18 cellular contexts compared by ENCODE assay signal in genomic region chr1:92972413-92973129, GRCh38. TPM values are rescaled to one million over a fixed set of nuclear protein-coding genes. Genes with fewer than 3 reads are reported as not detected.
A peak's percentile ranks its signal among the peaks of the same experiment; 100 is the strongest.
DNase-seq lines count a peak whose midpoint lies in the region; FAIRE-seq and TF ChIP-seq lines count a peak whose summit lies in the region.
"Had no signal": no experiment of that assay in that cellular context is flagged by ENCODE, and none has a peak within 500 bp of the region (broad histone marks: within the 10 kb centered on the region; RNA-seq: fewer than 3 reads in every experiment).

No MANE protein-coding gene starts in this region.

- H3K23me2 ChIP-seq in H1 (ENCODE audit: low read depth, low read length) = no peaks in the 10 kb centered on the region

- no peak overlapping the region for H2BK5ac ChIP-seq in H1 (ENCODE audit: low read depth, low read length)

- no peaks in the 10 kb centered on the region for H4K20me1 ChIP-seq in DOHH2 (ENCODE audit: control insufficient read depth, insufficient read depth, low read depth, low read length)
- H4K20me1 ChIP-seq in SU-DHL-6 (ENCODE audit: low read depth, low read length) = no peaks in the 10 kb centered on the region
- H4K20me1 ChIP-seq in H1 (replicated peaks in 1 of 2; ENCODE audit: control insufficient read depth in 1 of 2, insufficient read depth in 2 of 2, low read length in 2 of 2) = no peaks in the 10 kb centered on the region

- peak overlapping the region; percentile 2 for H3K27ac ChIP-seq in A673 (ENCODE audit: low read depth, low read length, poor library complexity, severe bottlenecking)
- peak overlapping the region; percentile 98 for H3K27ac ChIP-seq in DOHH2 (ENCODE audit: low read depth, low read length)
- H3K27ac ChIP-seq in SU-DHL-6 (ENCODE audit: low read depth, low read length) = no peak overlapping the region
- no peak overlapping the region for H3K27ac ChIP-seq in H1 (ENCODE audit: low read depth, low read length)
- H3K27ac ChIP-seq: adrenal gland, epithelial cell of prostate, parathyroid adenoma had no signal

- H3K4me2 ChIP-seq in DOHH2 (ENCODE audit: low read length) (peak overlapping the region; percentile 68), SU-DHL-6 (ENCODE audit: low read depth, low read length, poor library complexity, severe bottlenecking) (peak overlapping the region; percentile 35), H1 (ENCODE audit: insufficient read depth in 1 of 2, low read depth in 2 of 2, low read length in 2 of 2) (no peak overlapping the region; a peak in 1 of 4 replicates)

- no peak for TF ChIP-seq EP300 in H1 (IDR thresholded peaks at IDR 0.05; ENCODE audit: borderline replicate concordance in 1 of 2, low read depth in 2 of 2, low read length in 2 of 2)

- DNase-seq in A673 (ENCODE audit: low spot score) (peak; percentile 45), H1 (ENCODE audit: low read depth in 1 of 2, low spot score in 2 of 2) (no peak), Ammon's horn (ENCODE audit: low spot score) (no peak), dedifferentiated amniotic fluid mesenchymal stem cell (ENCODE audit: extremely low spot score) (no peak), NCI-H510A (lab: John Stamatoyannopoulos, UW) (no peak), hippocampal formation (lab: John Stamatoyannopoulos, UW) (no peak)
- DNase-seq: adrenal gland, kidney, mucosa of descending colon, NCI-H1930, NCI-H69, Right ventricle myocardium superior, small intestine had no signal

- H2BK15ac ChIP-seq in H1 (ENCODE audit: low read length) = no peak overlapping the region

- POLR2A ChIA-PET in A673 (lab: Charles Lee; ENCODE audit: low non-redundant PET) = no interaction called here
- POLR2A ChIA-PET in H1 (lab: Charles Lee; ENCODE audit: partially characterized antibody) = interaction anchor here (1.2 to 1.5 kb wide), 2 partner anchors 11 to 130 kb away, joined by 3 to 6 read pairs; partner anchors contain the start of gene DIPK1A

- H2BK120ac ChIP-seq in H1 (replicated peaks; ENCODE audit: low read depth, low read length) = no peak overlapping the region

- H3K36me3 ChIP-seq in A673 (ENCODE audit: insufficient read depth, low read length, poor library complexity, severe bottlenecking) (no peaks in the 10 kb centered on the region), DOHH2 (ENCODE audit: control insufficient read depth, low read length) (no peaks in the 10 kb centered on the region), SU-DHL-6 (ENCODE audit: low read length) (no peaks in the 10 kb centered on the region), H1 (ENCODE audit: control insufficient read depth in 2 of 4, insufficient read depth in 4 of 4, low read length in 3 of 4) (no peaks in the 10 kb centered on the region)
- H3K36me3 ChIP-seq: adrenal gland, HAP-1 had no signal

- H4K8ac ChIP-seq in H1 (ENCODE audit: extremely low read depth, insufficient read depth, low read length) = no peak overlapping the region

- H3K56ac ChIP-seq in H1 (replicated peaks; ENCODE audit: insufficient read length, low read depth, low read length) = no peak overlapping the region

- WGBS in H1 (ENCODE audit: extremely low coverage in 1 of 2, insufficient coverage in 1 of 2, insufficient read length in 1 of 2, insufficient replicate concordance in 2 of 2, low coverage in 1 of 2, low lambda C conversion rate in 2 of 2, missing lambda C conversion rate in 1 of 2), 2 experiments = 30% methylated on average over 1 of the region's 1 CpG; no CpG with 5 or more reads in 1 of the 2 experiments

- no peak overlapping the region for H4K91ac ChIP-seq in H1 (replicated peaks; ENCODE audit: insufficient read length, low read length)

- no peak overlapping the region for H3K18ac ChIP-seq in H1 (ENCODE audit: extremely low read depth, low read length)

- H3K4me3 ChIP-seq in A673 (ENCODE audit: low read depth, low read length, poor library complexity, severe bottlenecking) = no peak overlapping the region
- peak overlapping the region; percentile 52 for H3K4me3 ChIP-seq in DOHH2 (ENCODE audit: low read length)
- H3K4me3 ChIP-seq in SU-DHL-6 (ENCODE audit: insufficient read depth, low read length, poor library complexity, severe bottlenecking) = no peak overlapping the region
- no peak overlapping the region for H3K4me3 ChIP-seq in H1 (ENCODE audit: extremely low read depth in 1 of 4, insufficient read depth in 2 of 4, low read depth in 3 of 4, low read length in 4 of 4)
- H3K4me3 ChIP-seq: adrenal gland, HAP-1, mucosa of descending colon had no signal

- H2AK5ac ChIP-seq in H1 (ENCODE audit: low read depth, low read length) = no peak overlapping the region

- H3K27me3 ChIP-seq in A673 (replicated peaks; ENCODE audit: insufficient read depth, low read depth, low read length, poor library complexity) (no peaks in the 10 kb centered on the region), DOHH2 (ENCODE audit: control insufficient read depth, low read length) (no peaks in the 10 kb centered on the region), SU-DHL-6 (ENCODE audit: low read length) (no peaks in the 10 kb centered on the region), H1 (replicated peaks in 1 of 4; ENCODE audit: control insufficient read depth in 3 of 4, extremely low read depth in 1 of 4, insufficient read depth in 3 of 4, low read length in 3 of 4) (no peaks in the 10 kb centered on the region; a peak in 1 of 7 replicates)
- H3K27me3 ChIP-seq: adrenal gland had no signal

- no peak overlapping the region for H2BK20ac ChIP-seq in H1 (ENCODE audit: low read length)

- no peak overlapping the region for H4K5ac ChIP-seq in H1 (ENCODE audit: insufficient read length, low read depth, low read length)

- no peak overlapping the region for H2BK12ac ChIP-seq in H1 (ENCODE audit: low read depth, low read length)

- TF ChIP-seq RAD21 in H1 (IDR thresholded peaks at IDR 0.05 in 1 of 2, conservative IDR thresholded peaks at IDR 0.05 in 1 of 2; ENCODE audit: low read depth in 2 of 2, low read length in 2 of 2) = no peak

- no peak overlapping the region for H3K23ac ChIP-seq in H1 (ENCODE audit: insufficient read length)

- H3K9me2 ChIP-seq in DOHH2 (replicated peaks; ENCODE audit: control insufficient read depth, low read length) (no peaks in the 10 kb centered on the region), SU-DHL-6 (replicated peaks; ENCODE audit: insufficient read depth, low read length) (no peaks in the 10 kb centered on the region)

- H2AFZ ChIP-seq in SU-DHL-6 (ENCODE audit: low read depth, low read length, severe bottlenecking) (no peak overlapping the region), H1 (ENCODE audit: low read length) (peak overlapping the region; percentile 24; the same call in 1 of the 2 replicates)
- H2AFZ ChIP-seq: parathyroid adenoma had no signal

- H3K79me2 ChIP-seq in DOHH2 (ENCODE audit: control insufficient read depth, low read length) (0 out of 2 replicates have a peak, but pooled peaks cover 2% of the 10 kb centered on the region), SU-DHL-6 (ENCODE audit: insufficient read depth, low read length) (no peaks in the 10 kb centered on the region), H1 (ENCODE audit: control insufficient read depth in 1 of 2, insufficient read depth in 2 of 2, low read length in 2 of 2) (no peaks in the 10 kb centered on the region)
- H3K79me2 ChIP-seq: parathyroid adenoma had no signal

- peak; percentile 50 for FAIRE-seq in H1 (lab: Jason Lieb, UNC)
- FAIRE-seq: kidney had no signal

- peaks cover 59% of the 10 kb centered on the region for H3F3A ChIP-seq in DOHH2 (ENCODE audit: control insufficient read depth, insufficient read depth)
- H3F3A ChIP-seq in SU-DHL-6 (ENCODE audit: insufficient read depth) = peaks cover 59% of the 10 kb centered on the region

- intact Hi-C loops in A673 (cut with micrococcal nuclease; ENCODE audit: unreplicated experiment) = no loop called here

- no peak overlapping the region for H3K14ac ChIP-seq in H1 (ENCODE audit: insufficient read length)

- peaks cover 15% of the 10 kb centered on the region for H3K4me1 ChIP-seq in A673 (ENCODE audit: insufficient read depth, low read length, poor library complexity, severe bottlenecking)
- peaks cover 99% of the 10 kb centered on the region for H3K4me1 ChIP-seq in DOHH2 (ENCODE audit: control insufficient read depth, low read length)
- H3K4me1 ChIP-seq in H1 (replicated peaks in 1 of 4; ENCODE audit: control insufficient read depth in 3 of 4, insufficient read depth in 4 of 4, low read length in 3 of 4) = peaks cover 0 to 6% (median 0%) of the 10 kb centered on the region in 4 experiments; a peak in 1 of 7 replicates
- H3K4me1 ChIP-seq: HAP-1, parathyroid adenoma had no signal

- TF ChIP-seq CTCF in A673 (conservative IDR thresholded peaks at IDR 0.05; ENCODE audit: low read depth, low read length) = no peak
- TF ChIP-seq CTCF in DOHH2 (IDR thresholded peaks at IDR 0.05; ENCODE audit: low read depth, low read length, poor library complexity, severe bottlenecking) = no peak
- TF ChIP-seq CTCF in SU-DHL-6 (IDR thresholded peaks at IDR 0.05; ENCODE audit: insufficient read depth, low read length, poor library complexity, severe bottlenecking) = no peak
- no peak for TF ChIP-seq CTCF in H1 (IDR thresholded peaks at IDR 0.05; ENCODE audit: control extremely low read depth in 1 of 3, insufficient read depth in 1 of 3, low read depth in 1 of 3, low read length in 3 of 3)

- H3K9ac ChIP-seq in SU-DHL-6 (ENCODE audit: low read length) (peak overlapping the region; percentile 5; the same call in 1 of the 2 replicates), H1 (replicated peaks in 1 of 4; ENCODE audit: extremely low read depth in 1 of 4, low read depth in 3 of 4, low read length in 3 of 4) (no peak overlapping the region)
- H3K9ac ChIP-seq: parathyroid adenoma had no signal

- no peak for TF ChIP-seq POLR2A in H1 (IDR thresholded peaks at IDR 0.05; ENCODE audit: control extremely low read depth in 1 of 2, low read depth in 2 of 2, low read length in 2 of 2)

- H3K79me1 ChIP-seq in H1 (ENCODE audit: low read depth, low read length) = no peaks in the 10 kb centered on the region

- no peak overlapping the region for H3K4ac ChIP-seq in H1 (replicated peaks; ENCODE audit: insufficient read length, low read depth, low read length)

- CTCF ChIA-PET in A673 (lab: Charles Lee) (no interaction called here), H1 (lab: Charles Lee; ENCODE audit: partially characterized antibody) (interaction anchor here (0.6 to 8.2 kb wide), 4 partner anchors 14 to 113 kb away, joined by 3 to 67 read pairs (median 4); no protein-coding TSS in a partner anchor)

- no TSS peak for BruUV-seq in A673 (replicated peaks; lab: Mats Ljungman, UMichigan)

- H3K9me3 ChIP-seq in A673 (ENCODE audit: low read depth, low read length, poor library complexity, severe bottlenecking) (no peaks in the 10 kb centered on the region), DOHH2 (ENCODE audit: control insufficient read depth, insufficient read depth, low read length) (no peaks in the 10 kb centered on the region), SU-DHL-6 (ENCODE audit: insufficient read depth, low read length) (no peaks in the 10 kb centered on the region), H1 (ENCODE audit: insufficient read depth in 2 of 2, low read depth in 1 of 2, low read length in 1 of 2) (no peaks in the 10 kb centered on the region)
- H3K9me3 ChIP-seq: adrenal gland, HAP-1, mucosa of descending colon had no signal

RNA-seq across cellular contexts. Expression of gene DIPK1A, which starts 11.3 kb away (rescaled TPM):
- total RNA-seq in A673 (2021) = 10.3 and 10.9 TPM in 2 replicates
- 4.8 and 5.0 TPM in 2 replicates for total RNA-seq in H1 (2021; fragmentation: NEBNext Ultra II Directional; extraction: Animal tissue kit (Norgen Biotek cat#: 25700))
- polyA plus RNA-seq in H1 (2011; rRNA removed) = 1.2 and 2.5 TPM in 2 replicates
- polyA plus RNA-seq in H1 (2011; cell fraction: cytosol; rRNA removed) = 2.9 TPM
- polyA plus RNA-seq in H1 (2011; cell fraction: nucleus; rRNA removed) = 0.56 TPM
- polyA plus RNA-seq in H1 (2012, experiment 1 of 2) = 3.6 to 5.2 TPM (median 4.4 TPM) in 4 replicates
- 0.60 TPM for polyA plus RNA-seq in H1 (2012, experiment 2 of 2)
- polyA plus RNA-seq in H1 (2013, experiment 1 of 2) = 5.1 TPM
- 7.2 TPM for polyA plus RNA-seq in H1 (2013, experiment 2 of 2)
- 2.7 and 3.1 TPM in 2 replicates for polyA minus RNA-seq in H1 (2011; rRNA and poly(A)+ RNA removed)
- 2.0 TPM for polyA minus RNA-seq in H1 (2011; cell fraction: cytosol; rRNA and poly(A)+ RNA removed)
- 2.1 TPM for polyA minus RNA-seq in H1 (2011; cell fraction: nucleus; rRNA and poly(A)+ RNA removed)

Comparison
In these comparisons a context has a peak if more than half of its experiments do, and no peak if none do; other contexts are left out.
1. H3K27ac ChIP-seq: peak in A673 (single experiment) and DOHH2 (single experiment); none in SU-DHL-6 (single experiment) and H1 (single experiment).
2. H3K4me2 ChIP-seq: peak in DOHH2 (single experiment) and SU-DHL-6 (single experiment); none in H1 (0 of 2).